Comparison of ENCODE assay signal across 1 cellular context in genomic region chr14:24959791-24960331, GRCh38.
A peak's percentile ranks its signal among the peaks of the same experiment; 100 is the strongest.
TF ChIP-seq lines count a peak whose summit lies in the region.

No MANE protein-coding gene starts in this region.

TF ChIP-seq in HepG2, 621 proteins besides CTCF, POLR2A, EP300 and RAD21 (continued from another document and continues in another):
- TF ChIP-seq RORA (CRISPR knock-in tag; IDR thresholded peaks at IDR 0.05) (no peak), CREM (IDR thresholded peaks at IDR 0.05) (peak; percentile 23; the same call in 1 of the 2 replicates), CREM (CRISPR knock-in tag; IDR thresholded peaks at IDR 0.05) (no peak), RXRA (CRISPR knock-in tag; IDR thresholded peaks at IDR 0.05) (no peak; the same call in 1 of the 2 replicates), MXD3 (CRISPR knock-in tag; IDR thresholded peaks at IDR 0.05) (no peak), ZNF30 (CRISPR knock-in tag; IDR thresholded peaks at IDR 0.05) (no peak), NONO (IDR thresholded peaks at IDR 0.05) (no peak), NONO (CRISPR knock-in tag; conservative IDR thresholded peaks at IDR 0.05) (0 out of 2 replicates have a peak, but pooled peaks have one; percentile 21), TCF7L2 (IDR thresholded peaks at IDR 0.05; ENCODE audit: low read depth, low read length) (no peak), ZNF543 (CRISPR knock-in tag; IDR thresholded peaks at IDR 0.05) (no peak), SIX4 (CRISPR knock-in tag; IDR thresholded peaks at IDR 0.05) (0 out of 2 replicates have a peak, but pooled peaks have one; percentile 4), EHMT2 (IDR thresholded peaks at IDR 0.05; ENCODE audit: borderline replicate concordance, low read depth, low read length) (peak; percentile 64; the same call in 1 of the 2 replicates), ZNF670 (CRISPR knock-in tag; IDR thresholded peaks at IDR 0.05; ENCODE audit: borderline replicate concordance) (no peak), MAF1 (CRISPR knock-in tag; IDR thresholded peaks at IDR 0.05; ENCODE audit: borderline replicate concordance) (no peak), JUNB (CRISPR knock-in tag; IDR thresholded peaks at IDR 0.05; ENCODE audit: borderline replicate concordance) (no peak), HNRNPUL1 (IDR thresholded peaks at IDR 0.05; ENCODE audit: low read depth, low read length) (no peak), ZNF234 (CRISPR knock-in tag; conservative IDR thresholded peaks at IDR 0.05) (no peak), ARHGAP35 (CRISPR knock-in tag; IDR thresholded peaks at IDR 0.05; ENCODE audit: borderline replicate concordance) (no peak), SALL2 (CRISPR knock-in tag; IDR thresholded peaks at IDR 0.05) (no peak), ZFY (CRISPR knock-in tag; IDR thresholded peaks at IDR 0.05) (no peak), ZNF839 (CRISPR knock-in tag; IDR thresholded peaks at IDR 0.05; ENCODE audit: borderline replicate concordance) (no peak), TFE3 (CRISPR knock-in tag; IDR thresholded peaks at IDR 0.05) (peak; percentile 32; the same call in 1 of the 2 replicates), MTERF4 (CRISPR knock-in tag; IDR thresholded peaks at IDR 0.05) (no peak), NRL (CRISPR knock-in tag; IDR thresholded peaks at IDR 0.05; ENCODE audit: borderline replicate concordance) (no peak), ZFAT (CRISPR knock-in tag; conservative IDR thresholded peaks at IDR 0.05) (no peak), CCAR2 (optimal IDR thresholded peaks at IDR 0.05; ENCODE audit: low read depth, low read length) (no peak), HBP1 (CRISPR knock-in tag; IDR thresholded peaks at IDR 0.05; ENCODE audit: low read depth) (no peak), ZNF3 (CRISPR knock-in tag; IDR thresholded peaks at IDR 0.05) (no peak), ZNF557 (CRISPR knock-in tag; IDR thresholded peaks at IDR 0.05) (no peak), PLSCR1 (CRISPR knock-in tag; IDR thresholded peaks at IDR 0.05; ENCODE audit: borderline replicate concordance) (no peak), ZSCAN9 (CRISPR knock-in tag; IDR thresholded peaks at IDR 0.05; ENCODE audit: borderline replicate concordance) (no peak), RBM39 (IDR thresholded peaks at IDR 0.05; ENCODE audit: low read depth, low read length, poor library complexity, severe bottlenecking) (no peak), SYNCRIP (IDR thresholded peaks at IDR 0.05; ENCODE audit: insufficient read depth, low read depth, low read length) (no peak)
- TF ChIP-seq, protein P1, sequence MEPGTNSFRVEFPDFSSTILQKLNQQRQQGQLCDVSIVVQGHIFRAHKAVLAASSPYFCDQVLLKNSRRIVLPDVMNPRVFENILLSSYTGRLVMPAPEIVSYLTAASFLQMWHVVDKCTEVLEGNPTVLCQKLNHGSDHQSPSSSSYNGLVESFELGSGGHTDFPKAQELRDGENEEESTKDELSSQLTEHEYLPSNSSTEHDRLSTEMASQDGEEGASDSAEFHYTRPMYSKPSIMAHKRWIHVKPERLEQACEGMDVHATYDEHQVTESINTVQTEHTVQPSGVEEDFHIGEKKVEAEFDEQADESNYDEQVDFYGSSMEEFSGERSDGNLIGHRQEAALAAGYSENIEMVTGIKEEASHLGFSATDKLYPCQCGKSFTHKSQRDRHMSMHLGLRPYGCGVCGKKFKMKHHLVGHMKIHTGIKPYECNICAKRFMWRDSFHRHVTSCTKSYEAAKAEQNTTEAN (CRISPR knock-in tag; conservative IDR thresholded peaks at IDR 0.05): peak; percentile 6; the same call in 1 of the 2 replicates
- TF ChIP-seq, protein P2, sequence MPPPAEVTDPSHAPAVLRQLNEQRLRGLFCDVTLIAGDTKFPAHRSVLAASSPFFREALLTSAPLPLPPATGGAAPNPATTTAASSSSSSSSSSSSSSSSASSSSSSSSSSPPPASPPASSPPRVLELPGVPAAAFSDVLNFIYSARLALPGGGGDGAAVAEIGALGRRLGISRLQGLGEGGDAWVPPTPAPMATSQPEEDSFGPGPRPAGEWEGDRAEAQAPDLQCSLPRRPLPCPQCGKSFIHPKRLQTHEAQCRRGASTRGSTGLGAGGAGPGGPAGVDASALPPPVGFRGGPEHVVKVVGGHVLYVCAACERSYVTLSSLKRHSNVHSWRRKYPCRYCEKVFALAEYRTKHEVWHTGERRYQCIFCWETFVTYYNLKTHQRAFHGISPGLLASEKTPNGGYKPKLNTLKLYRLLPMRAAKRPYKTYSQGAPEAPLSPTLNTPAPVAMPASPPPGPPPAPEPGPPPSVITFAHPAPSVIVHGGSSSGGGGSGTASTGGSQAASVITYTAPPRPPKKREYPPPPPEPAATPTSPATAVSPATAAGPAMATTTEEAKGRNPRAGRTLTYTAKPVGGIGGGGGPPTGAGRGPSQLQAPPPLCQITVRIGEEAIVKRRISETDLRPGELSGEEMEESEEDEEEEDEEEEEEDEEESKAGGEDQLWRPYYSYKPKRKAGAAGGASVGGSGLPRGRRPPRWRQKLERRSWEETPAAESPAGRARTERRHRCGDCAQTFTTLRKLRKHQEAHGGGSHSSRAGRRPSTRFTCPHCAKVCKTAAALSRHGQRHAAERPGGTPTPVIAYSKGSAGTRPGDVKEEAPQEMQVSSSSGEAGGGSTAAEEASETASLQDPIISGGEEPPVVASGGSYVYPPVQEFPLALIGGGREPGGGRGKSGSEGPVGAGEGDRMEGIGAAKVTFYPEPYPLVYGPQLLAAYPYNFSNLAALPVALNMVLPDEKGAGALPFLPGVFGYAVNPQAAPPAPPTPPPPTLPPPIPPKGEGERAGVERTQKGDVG (CRISPR knock-in tag; IDR thresholded peaks at IDR 0.05; ENCODE audit: borderline replicate concordance): no peak
- TF ChIP-seq, protein P3, sequence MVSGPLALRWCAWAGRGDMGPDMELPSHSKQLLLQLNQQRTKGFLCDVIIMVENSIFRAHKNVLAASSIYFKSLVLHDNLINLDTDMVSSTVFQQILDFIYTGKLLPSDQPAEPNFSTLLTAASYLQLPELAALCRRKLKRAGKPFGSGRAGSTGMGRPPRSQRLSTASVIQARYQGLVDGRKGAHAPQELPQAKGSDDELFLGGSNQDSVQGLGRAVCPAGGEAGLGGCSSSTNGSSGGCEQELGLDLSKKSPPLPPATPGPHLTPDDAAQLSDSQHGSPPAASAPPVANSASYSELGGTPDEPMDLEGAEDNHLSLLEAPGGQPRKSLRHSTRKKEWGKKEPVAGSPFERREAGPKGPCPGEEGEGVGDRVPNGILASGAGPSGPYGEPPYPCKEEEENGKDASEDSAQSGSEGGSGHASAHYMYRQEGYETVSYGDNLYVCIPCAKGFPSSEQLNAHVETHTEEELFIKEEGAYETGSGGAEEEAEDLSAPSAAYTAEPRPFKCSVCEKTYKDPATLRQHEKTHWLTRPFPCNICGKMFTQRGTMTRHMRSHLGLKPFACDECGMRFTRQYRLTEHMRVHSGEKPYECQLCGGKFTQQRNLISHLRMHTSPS (CRISPR knock-in tag; IDR thresholded peaks at IDR 0.05; ENCODE audit: low read depth): no peak
- TF ChIP-seq, protein P4, sequence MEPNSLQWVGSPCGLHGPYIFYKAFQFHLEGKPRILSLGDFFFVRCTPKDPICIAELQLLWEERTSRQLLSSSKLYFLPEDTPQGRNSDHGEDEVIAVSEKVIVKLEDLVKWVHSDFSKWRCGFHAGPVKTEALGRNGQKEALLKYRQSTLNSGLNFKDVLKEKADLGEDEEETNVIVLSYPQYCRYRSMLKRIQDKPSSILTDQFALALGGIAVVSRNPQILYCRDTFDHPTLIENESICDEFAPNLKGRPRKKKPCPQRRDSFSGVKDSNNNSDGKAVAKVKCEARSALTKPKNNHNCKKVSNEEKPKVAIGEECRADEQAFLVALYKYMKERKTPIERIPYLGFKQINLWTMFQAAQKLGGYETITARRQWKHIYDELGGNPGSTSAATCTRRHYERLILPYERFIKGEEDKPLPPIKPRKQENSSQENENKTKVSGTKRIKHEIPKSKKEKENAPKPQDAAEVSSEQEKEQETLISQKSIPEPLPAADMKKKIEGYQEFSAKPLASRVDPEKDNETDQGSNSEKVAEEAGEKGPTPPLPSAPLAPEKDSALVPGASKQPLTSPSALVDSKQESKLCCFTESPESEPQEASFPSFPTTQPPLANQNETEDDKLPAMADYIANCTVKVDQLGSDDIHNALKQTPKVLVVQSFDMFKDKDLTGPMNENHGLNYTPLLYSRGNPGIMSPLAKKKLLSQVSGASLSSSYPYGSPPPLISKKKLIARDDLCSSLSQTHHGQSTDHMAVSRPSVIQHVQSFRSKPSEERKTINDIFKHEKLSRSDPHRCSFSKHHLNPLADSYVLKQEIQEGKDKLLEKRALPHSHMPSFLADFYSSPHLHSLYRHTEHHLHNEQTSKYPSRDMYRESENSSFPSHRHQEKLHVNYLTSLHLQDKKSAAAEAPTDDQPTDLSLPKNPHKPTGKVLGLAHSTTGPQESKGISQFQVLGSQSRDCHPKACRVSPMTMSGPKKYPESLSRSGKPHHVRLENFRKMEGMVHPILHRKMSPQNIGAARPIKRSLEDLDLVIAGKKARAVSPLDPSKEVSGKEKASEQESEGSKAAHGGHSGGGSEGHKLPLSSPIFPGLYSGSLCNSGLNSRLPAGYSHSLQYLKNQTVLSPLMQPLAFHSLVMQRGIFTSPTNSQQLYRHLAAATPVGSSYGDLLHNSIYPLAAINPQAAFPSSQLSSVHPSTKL (CRISPR knock-in tag; IDR thresholded peaks at IDR 0.05): peak; percentile 89
- TF ChIP-seq, protein P5, sequence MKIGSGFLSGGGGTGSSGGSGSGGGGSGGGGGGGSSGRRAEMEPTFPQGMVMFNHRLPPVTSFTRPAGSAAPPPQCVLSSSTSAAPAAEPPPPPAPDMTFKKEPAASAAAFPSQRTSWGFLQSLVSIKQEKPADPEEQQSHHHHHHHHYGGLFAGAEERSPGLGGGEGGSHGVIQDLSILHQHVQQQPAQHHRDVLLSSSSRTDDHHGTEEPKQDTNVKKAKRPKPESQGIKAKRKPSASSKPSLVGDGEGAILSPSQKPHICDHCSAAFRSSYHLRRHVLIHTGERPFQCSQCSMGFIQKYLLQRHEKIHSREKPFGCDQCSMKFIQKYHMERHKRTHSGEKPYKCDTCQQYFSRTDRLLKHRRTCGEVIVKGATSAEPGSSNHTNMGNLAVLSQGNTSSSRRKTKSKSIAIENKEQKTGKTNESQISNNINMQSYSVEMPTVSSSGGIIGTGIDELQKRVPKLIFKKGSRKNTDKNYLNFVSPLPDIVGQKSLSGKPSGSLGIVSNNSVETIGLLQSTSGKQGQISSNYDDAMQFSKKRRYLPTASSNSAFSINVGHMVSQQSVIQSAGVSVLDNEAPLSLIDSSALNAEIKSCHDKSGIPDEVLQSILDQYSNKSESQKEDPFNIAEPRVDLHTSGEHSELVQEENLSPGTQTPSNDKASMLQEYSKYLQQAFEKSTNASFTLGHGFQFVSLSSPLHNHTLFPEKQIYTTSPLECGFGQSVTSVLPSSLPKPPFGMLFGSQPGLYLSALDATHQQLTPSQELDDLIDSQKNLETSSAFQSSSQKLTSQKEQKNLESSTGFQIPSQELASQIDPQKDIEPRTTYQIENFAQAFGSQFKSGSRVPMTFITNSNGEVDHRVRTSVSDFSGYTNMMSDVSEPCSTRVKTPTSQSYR (CRISPR knock-in tag; IDR thresholded peaks at IDR 0.05; ENCODE audit: borderline replicate concordance): peak; percentile 79; the same call in 1 of the 2 replicates
- TF ChIP-seq, protein P6, sequence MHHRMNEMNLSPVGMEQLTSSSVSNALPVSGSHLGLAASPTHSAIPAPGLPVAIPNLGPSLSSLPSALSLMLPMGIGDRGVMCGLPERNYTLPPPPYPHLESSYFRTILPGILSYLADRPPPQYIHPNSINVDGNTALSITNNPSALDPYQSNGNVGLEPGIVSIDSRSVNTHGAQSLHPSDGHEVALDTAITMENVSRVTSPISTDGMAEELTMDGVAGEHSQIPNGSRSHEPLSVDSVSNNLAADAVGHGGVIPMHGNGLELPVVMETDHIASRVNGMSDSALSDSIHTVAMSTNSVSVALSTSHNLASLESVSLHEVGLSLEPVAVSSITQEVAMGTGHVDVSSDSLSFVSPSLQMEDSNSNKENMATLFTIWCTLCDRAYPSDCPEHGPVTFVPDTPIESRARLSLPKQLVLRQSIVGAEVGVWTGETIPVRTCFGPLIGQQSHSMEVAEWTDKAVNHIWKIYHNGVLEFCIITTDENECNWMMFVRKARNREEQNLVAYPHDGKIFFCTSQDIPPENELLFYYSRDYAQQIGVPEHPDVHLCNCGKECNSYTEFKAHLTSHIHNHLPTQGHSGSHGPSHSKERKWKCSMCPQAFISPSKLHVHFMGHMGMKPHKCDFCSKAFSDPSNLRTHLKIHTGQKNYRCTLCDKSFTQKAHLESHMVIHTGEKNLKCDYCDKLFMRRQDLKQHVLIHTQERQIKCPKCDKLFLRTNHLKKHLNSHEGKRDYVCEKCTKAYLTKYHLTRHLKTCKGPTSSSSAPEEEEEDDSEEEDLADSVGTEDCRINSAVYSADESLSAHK (CRISPR knock-in tag; IDR thresholded peaks at IDR 0.05; ENCODE audit: borderline replicate concordance): no peak
